In the genomic region with DNA sequence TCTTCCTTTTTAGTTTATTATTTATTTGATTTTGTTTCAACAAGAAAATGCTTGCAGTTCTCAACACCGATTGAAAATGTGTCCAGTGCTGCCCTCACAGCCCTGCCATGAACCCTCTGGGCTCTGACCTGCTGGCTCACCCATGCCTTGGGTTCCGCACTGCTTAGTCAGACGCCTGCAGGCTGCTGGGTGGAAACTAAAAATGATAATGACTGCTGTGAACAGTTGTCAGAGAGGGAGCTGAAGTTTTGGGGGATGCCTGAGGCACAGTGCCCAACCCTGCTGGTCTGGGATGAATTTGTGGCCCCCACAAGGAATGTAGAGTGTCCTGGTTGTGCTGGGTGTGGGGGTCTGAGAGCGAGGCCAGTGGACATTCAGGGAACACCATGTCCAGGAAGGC, we compare ENCODE assay signal across 15 cellular contexts.
DNase-seq lines count a peak whose midpoint lies in the region.
"Had no signal": no experiment of that assay in that cellular context is flagged by ENCODE, and none has a peak within 500 bp of the region (broad histone marks: within the 10 kb centered on the region; RNA-seq: fewer than 3 reads in every experiment).

No MANE protein-coding gene starts in this region.

- in situ Hi-C loops in ACHN (cut with HindIII; ENCODE audit: low pct_ligation_motif_present, low pct_unique_long_range_greater_than_20kb, low sequenced_read_pairs), result no loop called here

- DNase-seq in ACHN (peak; percentile 7), HCEC 1CT (peak; percentile 41), amniotic stem cell (lab: John Stamatoyannopoulos, UW) (peak; percentile 46), hepatic stellate cell (ENCODE audit: low spot score) (peak; percentile 37), iPS-NIHi11 (ENCODE audit: low spot score) (no peak), NCI-H526 treated with DMSO at 0.1 percent for 48 hours (lab: John Stamatoyannopoulos, UW) (no peak), NCI-H69 (lab: John Stamatoyannopoulos, UW) (no peak), NCI-H510A (lab: John Stamatoyannopoulos, UW) (no peak)
- DNase-seq: activated CD4-positive, alpha-beta T cell treated with anti-CD3 and anti-CD28 coated beads for 48 hours; activated T-cell treated with anti-CD3 and anti-CD28 coated beads, Interleukin-2, amount 50 U/mL, for 48 hours; amygdala; DMS 273 treated with DMSO at 0.1 percent for 48 hours; immature natural killer cell; NCI-H1092; substantia nigra had no signal

Comparison
In these comparisons a context has a peak if more than half of its experiments do, and no peak if none do; other contexts are left out.
1. DNase-seq: peak in ACHN (single experiment), HCEC 1CT (single experiment), amniotic stem cell (single experiment) and hepatic stellate cell (single experiment); none in iPS-NIHi11 (single experiment), NCI-H526 treated with DMSO at 0.1 percent for 48 hours (single experiment), NCI-H69 (single experiment) and NCI-H510A (single experiment).